8 cellular contexts compared by ENCODE assay signal in genomic region chr4:165207016-165207430, GRCh38. TPM values are rescaled to one million over a fixed set of nuclear protein-coding genes. Genes with fewer than 3 reads are reported as not detected.
DNase-seq lines count a peak whose midpoint lies in the region; ATAC-seq and TF ChIP-seq lines count a peak whose summit lies in the region.

No MANE protein-coding gene starts in this region.

- H4K20me1 ChIP-seq in hepatocyte (ENCODE audit: insufficient read depth, poor library complexity, severe bottlenecking), result no peaks in the 10 kb centered on the region

- POLR2A ChIA-PET in activated naive CD8-positive, alpha-beta T cell treated with anti-CD3 and anti-CD28 coated beads, Interleukin-2, amount 10 ng/mL, durations not matched to agents 7 days and 5 days (lab: Charles Lee), result interaction anchor here (1.2 kb wide), 1 partner anchor 49 kb away, joined by 9 read pairs; no protein-coding TSS in a partner anchor

- 1% methylated on average over 10 of the region's 28 CpGs for WGBS in hepatocyte (ENCODE audit: low lambda C conversion rate, missing lambda C conversion rate)

- TF ChIP-seq CTCF in hepatocyte (IDR thresholded peaks at IDR 0.05; ENCODE audit: poor library complexity), result no peak

- H3K9me3 Mint-ChIP-seq in activated naive CD8-positive, alpha-beta T cell treated with anti-CD3 and anti-CD28 coated beads, Interleukin-2, amount 10 ng/mL, durations not matched to agents 7 days and 5 days, result no peaks in the 10 kb centered on the region

- H3K4me1 Mint-ChIP-seq in activated naive CD8-positive, alpha-beta T cell treated with anti-CD3 and anti-CD28 coated beads, Interleukin-2, amount 10 ng/mL, durations not matched to agents 7 days and 5 days, result peaks cover 54% of the 10 kb centered on the region

- DNase-seq in NCI-H748 (lab: John Stamatoyannopoulos, UW; ENCODE audit: unreplicated experiment) (peak; percentile 54), NCI-H748 treated with DMSO at 0.1 percent for 48 hours (lab: John Stamatoyannopoulos, UW) (no peak), HuH-7.5 (ENCODE audit: low spot score) (peak; percentile 35), hepatocyte (ENCODE audit: low spot score) (peak; percentile 38), sciatic nerve (ENCODE audit: low spot score) (no peak), globus pallidus (ENCODE audit: low spot score) (no peak)
- DNase-seq in activated naive CD8-positive, alpha-beta T cell treated with anti-CD3 and anti-CD28 coated beads, Interleukin-2, amount 10 ng/mL, durations not matched to agents 7 days and 5 days, result no peak

- H3K36me3 Mint-ChIP-seq in activated naive CD8-positive, alpha-beta T cell treated with anti-CD3 and anti-CD28 coated beads, Interleukin-2, amount 10 ng/mL, durations not matched to agents 7 days and 5 days, result peaks cover 19% of the 10 kb centered on the region

- peak overlapping the region; percentile 50 for H3K4me3 ChIP-seq in hepatocyte

- H3K4me1 ChIP-seq in hepatocyte (ENCODE audit: insufficient read depth), result no peaks in the 10 kb centered on the region

- peak overlapping the region; percentile 62 for H3K27ac ChIP-seq in hepatocyte

- H2AFZ ChIP-seq in hepatocyte, result peak overlapping the region; percentile 86

- no peaks in the 10 kb centered on the region for H3K36me3 ChIP-seq in hepatocyte (replicated peaks; ENCODE audit: insufficient read depth, low read depth)

- peak overlapping the region; percentile 86 for H3K4me3 Mint-ChIP-seq in activated naive CD8-positive, alpha-beta T cell treated with anti-CD3 and anti-CD28 coated beads, Interleukin-2, amount 10 ng/mL, durations not matched to agents 7 days and 5 days

- H3K79me2 ChIP-seq in hepatocyte, result peaks cover 36% of the 10 kb centered on the region

- H3K27ac Mint-ChIP-seq in activated naive CD8-positive, alpha-beta T cell treated with anti-CD3 and anti-CD28 coated beads, Interleukin-2, amount 10 ng/mL, durations not matched to agents 7 days and 5 days, result peak overlapping the region; percentile 83

- H3K4me2 ChIP-seq in hepatocyte, result peak overlapping the region; percentile 89

- H3K9me3 ChIP-seq in hepatocyte (ENCODE audit: low read depth), result no peaks in the 10 kb centered on the region

- intact Hi-C loops in sciatic nerve (cut with DNase I), result no loop called here

- no peaks in the 10 kb centered on the region for H3K27me3 ChIP-seq in hepatocyte

- peak; percentile 34 for ATAC-seq in GM21723 (IDR thresholded peaks at IDR 0.05; ENCODE audit: unreplicated experiment)
- peak; percentile 29 for ATAC-seq in activated naive CD8-positive, alpha-beta T cell treated with anti-CD3 and anti-CD28 coated beads, Interleukin-2, amount 10 ng/mL, durations not matched to agents 7 days and 5 days (ENCODE audit: low read depth)
- peak; percentile 41 for ATAC-seq in sciatic nerve

- no peaks in the 10 kb centered on the region for H3K9me2 ChIP-seq in hepatocyte (replicated peaks; ENCODE audit: insufficient read depth)

- no peaks in the 10 kb centered on the region for H3K27me3 Mint-ChIP-seq in activated naive CD8-positive, alpha-beta T cell treated with anti-CD3 and anti-CD28 coated beads, Interleukin-2, amount 10 ng/mL, durations not matched to agents 7 days and 5 days

RNA-seq across cellular contexts. Expression of gene KLHL2, which starts 0.3 kb away (rescaled TPM):
- 10 to 100 TPM; 35.8 to 37.7 TPM for total RNA-seq in activated naive CD8-positive, alpha-beta T cell treated with anti-CD3 and anti-CD28 coated beads, Interleukin-2, amount 10 ng/mL, durations not matched to agents 7 days and 5 days
- total RNA-seq in hepatocyte (16.7 and 21.3 TPM in 2 replicates), sciatic nerve (30.8 TPM)
- polyA plus RNA-seq in hepatocyte, result 7.8 and 8.2 TPM in 2 replicates

Comparison
In these comparisons a context has a peak if more than half of its experiments do, and no peak if none do; other contexts are left out.
1. DNase-seq: peak in NCI-H748 (single experiment), HuH-7.5 (single experiment) and hepatocyte (single experiment); none in NCI-H748 treated with DMSO at 0.1 percent for 48 hours (single experiment), activated naive CD8-positive, alpha-beta T cell treated with anti-CD3 and anti-CD28 coated beads, Interleukin-2, amount 10 ng/mL, durations not matched to agents 7 days and 5 days (single experiment), sciatic nerve (single experiment) and globus pallidus (single experiment).
2. Peak in every context shown above with its lines, with median percentiles within 50 percentile points of each other: ATAC-seq.